ENCODE assay signal across 8 cellular contexts in genomic region chr2:240983361-240983995, GRCh38. TPM values are rescaled to one million over a fixed set of nuclear protein-coding genes. Genes with fewer than 3 reads are reported as not detected.
DNase-seq lines count a peak whose midpoint lies in the region; ATAC-seq and TF ChIP-seq lines count a peak whose summit lies in the region.

No MANE protein-coding gene starts in this region.

- peaks cover 15% of the 10 kb centered on the region for H3K27me3 Mint-ChIP-seq in activated CD4-positive, alpha-beta T cell treated with anti-CD3 and anti-CD28 coated beads, Interleukin-2, amount 10 ng/mL, durations not matched to agents 24 days and 14 days

- peak overlapping the region; percentile 18 for H3K4me2 ChIP-seq in parathyroid adenoma (ENCODE audit: low read length)

- H2AFZ ChIP-seq in parathyroid adenoma, result peak overlapping the region; percentile 2

- peaks cover 1% of the 10 kb centered on the region for H3K4me1 Mint-ChIP-seq in activated CD4-positive, alpha-beta T cell treated with anti-CD3 and anti-CD28 coated beads, Interleukin-2, amount 10 ng/mL, durations not matched to agents 24 days and 14 days

- H3K27me3 ChIP-seq in esophagus squamous epithelium, result peaks cover 0 to 33% (median 0%) of the 10 kb centered on the region in 4 donors
- no peaks in the 10 kb centered on the region for H3K27me3 ChIP-seq in parathyroid adenoma (ENCODE audit: control insufficient read depth, insufficient read depth, low read length)

- H3K27ac ChIP-seq in esophagus squamous epithelium, result no peak overlapping the region
- no peak overlapping the region for H3K27ac ChIP-seq in parathyroid adenoma

- ATAC-seq in GM18519 (IDR thresholded peaks at IDR 0.05; ENCODE audit: low FRiP score, unreplicated experiment), result no peak

- no peak overlapping the region for H3K9ac ChIP-seq in parathyroid adenoma

- H3K9me3 ChIP-seq in esophagus squamous epithelium (peaks cover 0 to 8% (median 0%) of the 10 kb centered on the region in 3 donors), parathyroid adenoma (ENCODE audit: control insufficient read depth, low read length) (no peaks in the 10 kb centered on the region)

- H3K4me1 ChIP-seq in esophagus squamous epithelium (peaks cover 12 to 39% (median 22%) of the 10 kb centered on the region in 3 donors), parathyroid adenoma (no peaks in the 10 kb centered on the region)

- peak; percentile 35 for DNase-seq in COR-L47 (lab: John Stamatoyannopoulos, UW)
- peak; percentile 26 for DNase-seq in Jurkat, Clone E6-1 (ENCODE audit: low read depth, low spot score)
- DNase-seq in activated CD4-positive, alpha-beta T cell treated with anti-CD3 and anti-CD28 coated beads, Interleukin-2, amount 10 ng/mL, durations not matched to agents 24 days and 14 days, result peak; percentile 84
- no peak for DNase-seq in esophagus squamous epithelium (lab: John Stamatoyannopoulos, UW)
- no peak for DNase-seq in C1 segment of cervical spinal cord (lab: John Stamatoyannopoulos, UW)
- DNase-seq in NAMALWA (ENCODE audit: low spot score), result no peak

- H3K36me3 Mint-ChIP-seq in activated CD4-positive, alpha-beta T cell treated with anti-CD3 and anti-CD28 coated beads, Interleukin-2, amount 10 ng/mL, durations not matched to agents 24 days and 14 days (ENCODE audit: low read depth), result no peaks in the 10 kb centered on the region

- no peak overlapping the region for H3K4me3 ChIP-seq in Jurkat, Clone E6-1 (ENCODE audit: low read length)
- peak overlapping the region in 1 of 4 donors; percentile 30 for H3K4me3 ChIP-seq in esophagus squamous epithelium
- no peak overlapping the region for H3K4me3 ChIP-seq in parathyroid adenoma (ENCODE audit: low read depth, low read length)

- TF ChIP-seq CTCF in esophagus squamous epithelium (IDR thresholded peaks at IDR 0.05), result peak in 5 of 6 experiments; percentile 39 to 62 (median 44)
- peak; percentile 73 for TF ChIP-seq CTCF in parathyroid adenoma (IDR thresholded peaks at IDR 0.05)

- H3K27ac Mint-ChIP-seq in activated CD4-positive, alpha-beta T cell treated with anti-CD3 and anti-CD28 coated beads, Interleukin-2, amount 10 ng/mL, durations not matched to agents 24 days and 14 days, result no peak overlapping the region

- intact Hi-C loops in activated CD4-positive, alpha-beta T cell treated with anti-CD3 and anti-CD28 coated beads, Interleukin-2, amount 10 ng/mL, durations not matched to agents 24 days and 14 days (cut with micrococcal nuclease), result no loop called here
- intact Hi-C loops in esophagus squamous epithelium (cut with DNase I), result no loop called here

- no peaks in the 10 kb centered on the region for H3K79me2 ChIP-seq in parathyroid adenoma

- TF ChIP-seq POLR2A in esophagus squamous epithelium (IDR thresholded peaks at IDR 0.05), result no peak

- H3K36me3 ChIP-seq in esophagus squamous epithelium, result no peaks in the 10 kb centered on the region
- no peaks in the 10 kb centered on the region for H3K36me3 ChIP-seq in parathyroid adenoma (ENCODE audit: control insufficient read depth, insufficient read depth, low read length)

- WGBS in esophagus squamous epithelium, 2 donors, result 44% methylated on average over 5 of the region's 45 CpGs; no CpG with 5 or more reads in 1 of the 2 donors

- no peak overlapping the region for H3K4me3 Mint-ChIP-seq in activated CD4-positive, alpha-beta T cell treated with anti-CD3 and anti-CD28 coated beads, Interleukin-2, amount 10 ng/mL, durations not matched to agents 24 days and 14 days

- H3K9me3 Mint-ChIP-seq in activated CD4-positive, alpha-beta T cell treated with anti-CD3 and anti-CD28 coated beads, Interleukin-2, amount 10 ng/mL, durations not matched to agents 24 days and 14 days, result no peaks in the 10 kb centered on the region

RNA-seq across cellular contexts. Expression of gene SNED1, which starts 14.9 kb away (rescaled TPM):
- polyA plus RNA-seq in Jurkat, Clone E6-1 (2012; ENCODE audit: insufficient read depth, insufficient read length), result 0.27 TPM
- total RNA-seq in activated CD4-positive, alpha-beta T cell treated with anti-CD3 and anti-CD28 coated beads, Interleukin-2, amount 10 ng/mL, durations not matched to agents 24 days and 14 days, result 1.3 and 1.9 TPM in 2 replicates
- 10 to 100 TPM in 1 of 4 donors, 1 to 10 TPM in 3; 3.3 to 13.9 (median 4.8) TPM for total RNA-seq in esophagus squamous epithelium

Comparison
In these comparisons a context has a peak if more than half of its experiments do, and no peak if none do; other contexts are left out.
1. DNase-seq: peak in COR-L47 (single experiment), Jurkat, Clone E6-1 (single experiment) and activated CD4-positive, alpha-beta T cell treated with anti-CD3 and anti-CD28 coated beads, Interleukin-2, amount 10 ng/mL, durations not matched to agents 24 days and 14 days (single experiment); none in esophagus squamous epithelium (single experiment), C1 segment of cervical spinal cord (0 of 14) and NAMALWA (single experiment).